30 cellular contexts compared by ENCODE assay signal in the genomic region with DNA sequence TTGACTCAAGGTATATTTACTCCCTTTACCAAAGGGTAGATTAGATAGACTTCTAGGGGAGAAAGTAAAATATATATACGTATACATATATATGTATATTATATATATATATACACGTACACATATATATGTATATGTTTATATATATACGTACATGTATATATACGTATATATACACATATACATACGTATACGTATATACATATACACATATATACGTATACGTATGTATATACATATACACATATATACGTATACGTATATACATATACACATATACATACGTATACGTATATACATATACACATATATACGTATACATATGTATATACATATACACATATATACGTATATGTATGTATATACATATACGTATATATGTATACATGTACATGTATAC.
"Had no signal": no experiment of that assay in that cellular context is flagged by ENCODE, and none has a peak within 500 bp of the region (broad histone marks: within the 10 kb centered on the region; RNA-seq: fewer than 3 reads in every experiment).

No MANE protein-coding gene starts in this region.

- DNase-seq: activated CD4-positive, alpha-beta memory T cell treated with anti-CD3 and anti-CD28 coated beads, Interleukin-2, amount 10 ng/mL, durations not matched to agents 7 days and 5 days; activated CD4-positive, alpha-beta T cell treated with anti-CD3 and anti-CD28 coated beads for 1 hour; activated CD4-positive, alpha-beta T cell treated with anti-CD3 and anti-CD28 coated beads for 4 hours; activated CD4-positive, alpha-beta T cell treated with anti-CD3 and anti-CD28 coated beads, Interleukin-2, amount 10 ng/mL, durations not matched to agents 7 days and 5 days; activated CD4-positive, alpha-beta T cell treated with anti-CD3 and anti-CD28 coated beads, Interleukin-2, amount 50 U/mL, for 4 hours; activated CD8-positive, alpha-beta memory T cell treated with anti-CD3 and anti-CD28 coated beads, Interleukin-2, amount 50 U/mL, for 48 hours; activated gamma-delta T cell; activated naive CD4-positive, alpha-beta T cell; activated naive CD4-positive, alpha-beta T cell treated with anti-CD3 and anti-CD28 coated beads, Interleukin-2, amount 10 ng/mL, durations not matched to agents 7 days and 5 days; activated naive CD8-positive, alpha-beta T cell treated with anti-CD3 and anti-CD28 coated beads, Interleukin-2, amount 10 ng/mL, durations not matched to agents 7 days and 5 days; activated T-cell treated with anti-CD3 and anti-CD28 coated beads for 4 hours; activated T-cell treated with anti-CD3 and anti-CD28 coated beads, Interleukin-2, amount 50 U/mL, for 24 hours; activated T-cell treated with anti-CD3 and anti-CD28 coated beads, Interleukin-2, amount 50 U/mL, for 72 hours; brain microvascular endothelial cell; dorsolateral prefrontal cortex; effector memory CD4-positive, alpha-beta T cell; endodermal cell; erythroblast; foreskin keratinocyte; gastrocnemius medialis; glutamatergic neuron; heart left ventricle; T-helper 2 cell had no signal

- H3K36me3 ChIP-seq: ascending aorta, brain microvascular endothelial cell, esophagus muscularis mucosa, gastrocnemius medialis, heart left ventricle had no signal

- H3K9me3 ChIP-seq: ascending aorta, esophagus muscularis mucosa, gastrocnemius medialis, heart left ventricle had no signal

- H3K27ac ChIP-seq: ascending aorta, brain microvascular endothelial cell, coronary artery, dorsolateral prefrontal cortex, esophagus muscularis mucosa, foreskin keratinocyte, gastrocnemius medialis, heart left ventricle, VCaP had no signal

- FAIRE-seq: bronchial epithelial cell had no signal

- ATAC-seq: activated naive CD4-positive, alpha-beta T cell treated with anti-CD3 and anti-CD28 coated beads, Interleukin-2, amount 50 U/mL, for 72 hours; activated T-cell treated with anti-CD3 and anti-CD28 coated beads, Interleukin-2, amount 50 U/mL, for 72 hours; foreskin keratinocyte; gastrocnemius medialis; heart left ventricle; WTC11 had no signal

- H3K4me1 ChIP-seq: ascending aorta, esophagus muscularis mucosa, foreskin keratinocyte, gastrocnemius medialis, heart left ventricle had no signal

- H3K27me3 ChIP-seq: ascending aorta, brain microvascular endothelial cell, dorsolateral prefrontal cortex, esophagus muscularis mucosa, foreskin keratinocyte, gastrocnemius medialis, heart left ventricle had no signal

- H3K4me3 ChIP-seq: ascending aorta, coronary artery, dorsolateral prefrontal cortex, esophagus muscularis mucosa, gastrocnemius medialis, heart left ventricle had no signal
